In the genomic region with DNA sequence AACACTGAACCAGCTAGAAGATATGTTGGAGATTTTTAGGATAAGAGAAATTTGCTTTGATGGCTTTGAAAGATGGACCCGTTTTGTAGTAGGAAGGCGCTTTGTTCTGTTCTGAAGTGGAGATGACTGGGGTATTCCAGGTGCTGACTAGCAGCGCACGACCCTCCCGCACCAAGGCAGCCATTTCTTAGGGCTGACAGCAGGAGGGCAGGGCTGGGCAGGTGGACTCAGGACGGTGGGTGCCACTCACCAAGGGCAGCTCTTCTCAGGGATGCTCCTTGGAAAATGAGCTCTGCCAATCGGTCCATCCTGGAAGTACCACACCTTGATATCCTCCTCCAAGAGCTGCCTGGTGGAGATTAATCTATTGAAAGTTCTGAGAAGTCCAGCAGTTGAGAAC, we compare ENCODE assay signal across 10 cellular contexts.
"Had no signal": no experiment of that assay in that cellular context is flagged by ENCODE, and none has a peak within 500 bp of the region (broad histone marks: within the 10 kb centered on the region; RNA-seq: fewer than 3 reads in every experiment).

No MANE protein-coding gene starts in this region.

- H3K4me2 ChIP-seq: GM23338, KMS-11 had no signal

- ATAC-seq: GM23338, HCT116, HepG2 had no signal

- FAIRE-seq: H1, H54, HepG2 had no signal

- H3K4me1 ChIP-seq: HAP-1 had no signal

- H2AFZ ChIP-seq: GM23338 had no signal

- H3K27ac ChIP-seq: HL-60, KMS-11 had no signal

- H3K36me3 ChIP-seq: HAP-1 had no signal

- H3K9me3 ChIP-seq: HAP-1 had no signal

- H3K4me3 ChIP-seq: GM23338, HAP-1 had no signal

- H3K9ac ChIP-seq: KMS-11 had no signal

- DNase-seq: HFFc6, KBM-7 had no signal
